ENCODE assay signal across 1 cellular context in genomic region chr4:14169940-14170339, GRCh38.
TF ChIP-seq lines count a peak whose summit lies in the region.

No MANE protein-coding gene starts in this region.

TF ChIP-seq in H1, 55 proteins besides CTCF, POLR2A, EP300 and RAD21:
- TF ChIP-seq NANOG (IDR thresholded peaks at IDR 0.05; ENCODE audit: insufficient read depth, low read depth, low read length, poor library complexity, severe bottlenecking): peak; percentile 27
